In the genomic region with DNA sequence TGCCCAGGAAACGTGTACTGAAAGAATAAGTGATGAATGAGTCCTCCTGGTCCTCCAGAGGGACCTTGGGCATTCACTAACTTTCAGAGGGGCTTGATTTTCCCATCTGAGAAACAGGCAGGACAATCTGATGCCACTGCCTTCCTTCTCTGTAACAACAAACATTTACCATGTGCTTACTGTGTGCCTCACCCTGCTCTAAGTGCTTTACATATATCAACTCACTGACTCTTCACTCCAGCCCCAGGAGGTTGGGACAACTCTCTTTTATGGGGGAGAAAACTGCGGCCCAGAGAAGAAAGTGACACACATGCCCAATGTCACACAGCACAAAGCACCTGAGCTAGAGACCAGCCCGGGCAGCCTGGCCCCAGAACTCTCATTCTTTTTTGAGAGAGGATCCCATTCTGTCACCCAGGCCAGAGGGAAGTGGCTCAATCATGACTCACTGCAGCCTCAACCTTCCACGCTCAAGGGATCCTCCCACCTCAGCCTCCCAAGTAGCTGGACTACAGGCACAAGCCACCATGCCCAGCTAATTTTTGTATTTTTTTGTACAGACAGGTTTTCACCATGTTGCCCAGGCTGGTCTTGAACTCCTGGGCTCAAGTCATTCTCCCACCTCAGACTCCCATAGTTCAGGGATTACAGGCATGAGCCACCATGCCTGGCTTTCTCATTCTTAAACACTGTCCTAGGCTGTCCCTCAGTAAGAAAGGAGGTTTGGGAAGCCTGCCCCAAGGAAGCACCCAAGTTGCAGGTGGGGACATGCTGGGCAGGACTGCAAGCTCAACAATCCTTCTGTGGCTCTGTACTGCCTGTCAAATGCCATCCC, we compare ENCODE assay signal across 21 cellular contexts. TPM values are rescaled to one million over a fixed set of nuclear protein-coding genes. Genes with fewer than 3 reads are reported as not detected.
DNase-seq lines count a peak whose midpoint lies in the region; ATAC-seq and TF ChIP-seq lines count a peak whose summit lies in the region.
"Had no signal": no experiment of that assay in that cellular context is flagged by ENCODE, and none has a peak within 500 bp of the region (broad histone marks: within the 10 kb centered on the region; RNA-seq: fewer than 3 reads in every experiment).

No MANE protein-coding gene starts in this region.

- H3K4me3 Mint-ChIP-seq in activated naive CD4-positive, alpha-beta T cell treated with anti-CD3 and anti-CD28 coated beads for 36 hours: no peak overlapping the region
- H3K4me3 Mint-ChIP-seq in activated naive CD8-positive, alpha-beta T cell treated with anti-CD3 and anti-CD28 coated beads, Interleukin-2, amount 10 ng/mL, durations not matched to agents 7 days and 5 days: no peak overlapping the region
- no peak overlapping the region for H3K4me3 Mint-ChIP-seq in osteocyte (ENCODE audit: unreplicated experiment)

- DNase-seq in activated naive CD4-positive, alpha-beta T cell treated with anti-CD3 and anti-CD28 coated beads for 36 hours: no peak
- DNase-seq in activated naive CD4-positive, alpha-beta T cell (lab: John Stamatoyannopoulos, UW): no peak
- DNase-seq in MV-4-11 (lab: John Stamatoyannopoulos, UW): peak; percentile 24
- DNase-seq in activated naive CD8-positive, alpha-beta T cell treated with anti-CD3 and anti-CD28 coated beads, Interleukin-2, amount 10 ng/mL, durations not matched to agents 7 days and 5 days: no peak
- no peak for DNase-seq in osteocyte (ENCODE audit: extremely low spot score, unreplicated experiment)
- no peak for DNase-seq in left ventricle myocardium superior
- DNase-seq: ACHN; activated naive CD4-positive, alpha-beta T cell treated with anti-CD3 and anti-CD28 coated beads, Interleukin-2, amount 50 U/mL, for 16 hours; body of pancreas; erythroblast; foreskin fibroblast; heart right ventricle; left ventricle myocardium inferior; midbrain; NCI-H1092 treated with DMSO at 0.1 percent for 48 hours; NCI-H1930; NCI-H2227 treated with DMSO at 0.1 percent for 48 hours; NCI-H748 treated with DMSO at 0.1 percent for 48 hours had no signal

- H3K9me3 Mint-ChIP-seq in activated naive CD4-positive, alpha-beta T cell treated with anti-CD3 and anti-CD28 coated beads for 36 hours: no peaks in the 10 kb centered on the region
- peaks cover 2% of the 10 kb centered on the region for H3K9me3 Mint-ChIP-seq in activated naive CD8-positive, alpha-beta T cell treated with anti-CD3 and anti-CD28 coated beads, Interleukin-2, amount 10 ng/mL, durations not matched to agents 7 days and 5 days
- H3K9me3 Mint-ChIP-seq in osteocyte (ENCODE audit: unreplicated experiment): no peaks in the 10 kb centered on the region

- POLR2A ChIA-PET in activated naive CD8-positive, alpha-beta T cell treated with anti-CD3 and anti-CD28 coated beads, Interleukin-2, amount 10 ng/mL, durations not matched to agents 7 days and 5 days (lab: Charles Lee): interaction anchor here (0.6 to 1.4 kb wide), 5 partner anchors 10 to 191 kb away, joined by 3 to 8 read pairs (median 4); no protein-coding TSS in a partner anchor

- H3K27ac Mint-ChIP-seq in activated naive CD4-positive, alpha-beta T cell treated with anti-CD3 and anti-CD28 coated beads for 36 hours: peak overlapping the region; percentile 22
- H3K27ac Mint-ChIP-seq in activated naive CD8-positive, alpha-beta T cell treated with anti-CD3 and anti-CD28 coated beads, Interleukin-2, amount 10 ng/mL, durations not matched to agents 7 days and 5 days: peak overlapping the region; percentile 46
- peak overlapping the region; percentile 18 for H3K27ac Mint-ChIP-seq in osteocyte (ENCODE audit: unreplicated experiment)

- TF ChIP-seq CTCF in osteocyte (IDR thresholded peaks at IDR 0.05): no peak

- no peaks in the 10 kb centered on the region for H3K27me3 Mint-ChIP-seq in activated naive CD4-positive, alpha-beta T cell treated with anti-CD3 and anti-CD28 coated beads for 36 hours (ENCODE audit: low read depth)
- no peaks in the 10 kb centered on the region for H3K27me3 Mint-ChIP-seq in activated naive CD8-positive, alpha-beta T cell treated with anti-CD3 and anti-CD28 coated beads, Interleukin-2, amount 10 ng/mL, durations not matched to agents 7 days and 5 days
- H3K27me3 Mint-ChIP-seq in osteocyte (ENCODE audit: unreplicated experiment): no peaks in the 10 kb centered on the region

- ATAC-seq in activated naive CD8-positive, alpha-beta T cell treated with anti-CD3 and anti-CD28 coated beads, Interleukin-2, amount 10 ng/mL, durations not matched to agents 7 days and 5 days (ENCODE audit: low read depth): no peak
- no peak for ATAC-seq in left ventricle myocardium superior
- ATAC-seq in GM19351 (IDR thresholded peaks at IDR 0.05; ENCODE audit: unreplicated experiment): no peak
- no peak for ATAC-seq in GM19467 (IDR thresholded peaks at IDR 0.05; ENCODE audit: unreplicated experiment)
- ATAC-seq: body of pancreas, heart right ventricle, Right ventricle myocardium inferior had no signal

- peaks cover 68% of the 10 kb centered on the region for H3K4me1 Mint-ChIP-seq in activated naive CD4-positive, alpha-beta T cell treated with anti-CD3 and anti-CD28 coated beads for 36 hours (ENCODE audit: low read depth)
- H3K4me1 Mint-ChIP-seq in activated naive CD8-positive, alpha-beta T cell treated with anti-CD3 and anti-CD28 coated beads, Interleukin-2, amount 10 ng/mL, durations not matched to agents 7 days and 5 days: peaks cover 35% of the 10 kb centered on the region
- peaks cover 47% of the 10 kb centered on the region for H3K4me1 Mint-ChIP-seq in osteocyte (ENCODE audit: unreplicated experiment)

- CTCF ChIA-PET in activated naive CD4-positive, alpha-beta T cell treated with anti-CD3 and anti-CD28 coated beads for 36 hours (lab: Charles Lee): interaction anchor here (0.8 to 1.5 kb wide), 2 partner anchors 26 to 105 kb away, joined by 3 to 5 read pairs; no protein-coding TSS in a partner anchor

- intact Hi-C loops in activated naive CD4-positive, alpha-beta T cell treated with anti-CD3 and anti-CD28 coated beads for 36 hours (cut with micrococcal nuclease): no loop called here
- intact Hi-C loops in left ventricle myocardium superior (cut with micrococcal nuclease): no loop called here

- peaks cover 2% of the 10 kb centered on the region for H3K36me3 Mint-ChIP-seq in activated naive CD4-positive, alpha-beta T cell treated with anti-CD3 and anti-CD28 coated beads for 36 hours (ENCODE audit: low read depth)
- H3K36me3 Mint-ChIP-seq in activated naive CD8-positive, alpha-beta T cell treated with anti-CD3 and anti-CD28 coated beads, Interleukin-2, amount 10 ng/mL, durations not matched to agents 7 days and 5 days: peaks cover 17% of the 10 kb centered on the region
- H3K36me3 Mint-ChIP-seq in osteocyte (ENCODE audit: unreplicated experiment): peaks cover 2% of the 10 kb centered on the region

RNA-seq across cellular contexts. Expression of gene NOL4L, which starts 38.0 kb away (rescaled TPM):
- 10 to 100 TPM; 24.8 to 29.2 TPM for total RNA-seq in activated naive CD4-positive, alpha-beta T cell treated with anti-CD3 and anti-CD28 coated beads for 36 hours
- total RNA-seq in activated naive CD8-positive, alpha-beta T cell treated with anti-CD3 and anti-CD28 coated beads, Interleukin-2, amount 10 ng/mL, durations not matched to agents 7 days and 5 days: 10 to 100 TPM; 39.1 to 41.1 TPM
- total RNA-seq in osteocyte (30.5 and 32.7 TPM in 2 replicates), left ventricle myocardium superior (5.2 TPM)
